ENCODE assay signal across 9 cellular contexts in genomic region chr11:65894034-65894591, GRCh38. TPM values are rescaled to one million over a fixed set of nuclear protein-coding genes. Genes with fewer than 3 reads are reported as not detected.
A peak's percentile ranks its signal among the peaks of the same experiment; 100 is the strongest.
DNase-seq lines count a peak whose midpoint lies in the region; ATAC-seq and TF ChIP-seq lines count a peak whose summit lies in the region.
"Had no signal": no experiment of that assay in that cellular context is flagged by ENCODE, and none has a peak within 500 bp of the region (broad histone marks: within the 10 kb centered on the region; RNA-seq: fewer than 3 reads in every experiment).

No MANE protein-coding gene starts in this region.

- H3K23ac ChIP-seq in mesenchymal stem cell (ENCODE audit: low read length in 2 of 2) = no peak overlapping the region

- H3K4me3 Mint-ChIP-seq in activated naive CD8-positive, alpha-beta T cell treated with anti-CD3 and anti-CD28 coated beads, Interleukin-2, amount 10 ng/mL, durations not matched to agents 7 days and 5 days = peak overlapping the region; percentile 88

- peak overlapping the region in 1 of 2 experiments; percentile 21 for H2BK12ac ChIP-seq in mesenchymal stem cell (ENCODE audit: low read length in 2 of 2)

- H2AK5ac ChIP-seq in mesenchymal stem cell (ENCODE audit: low read length, severe bottlenecking) = peak overlapping the region; percentile 63

- no peak overlapping the region for H3K14ac ChIP-seq in mesenchymal stem cell (ENCODE audit: low read length in 2 of 2)

- H2BK120ac ChIP-seq in mesenchymal stem cell (ENCODE audit: low read depth, low read length) = no peak overlapping the region

- peaks cover 2% of the 10 kb centered on the region for H3K36me3 Mint-ChIP-seq in activated naive CD8-positive, alpha-beta T cell treated with anti-CD3 and anti-CD28 coated beads, Interleukin-2, amount 10 ng/mL, durations not matched to agents 7 days and 5 days

- H3K4me3 ChIP-seq in AG04449 (ENCODE audit: low read depth, low read length) = peak overlapping the region; percentile 8; the same call in 1 of the 2 replicates
- H3K4me3 ChIP-seq in HL-60 (replicated peaks; ENCODE audit: insufficient read depth, low read length) = peak overlapping the region; percentile 30
- peak overlapping the region in 1 of 2 experiments; percentile 44 for H3K4me3 ChIP-seq in mesenchymal stem cell (ENCODE audit: insufficient read depth in 1 of 2, low read depth in 1 of 2, low read length in 2 of 2)

- no peak overlapping the region for H3K4me2 ChIP-seq in mesenchymal stem cell (ENCODE audit: low read length, poor library complexity, severe bottlenecking)

- H3K27ac ChIP-seq in HL-60 (replicated peaks) (peak overlapping the region; percentile 70), mesenchymal stem cell (ENCODE audit: low read length, poor library complexity, severe bottlenecking) (peak overlapping the region; percentile 15)

- H2BK15ac ChIP-seq in mesenchymal stem cell (ENCODE audit: low read depth, poor library complexity, severe bottlenecking) = no peak overlapping the region

- H3K79me1 ChIP-seq in mesenchymal stem cell (replicated peaks; ENCODE audit: low read length, poor library complexity, severe bottlenecking) = peaks cover 2% of the 10 kb centered on the region

- H3K27me3 ChIP-seq in HL-60 (ENCODE audit: insufficient read depth, poor library complexity, severe bottlenecking) (no peaks in the 10 kb centered on the region), mesenchymal stem cell (ENCODE audit: control insufficient read depth in 1 of 2, insufficient read depth in 1 of 2, low read length in 2 of 2) (no peaks in the 10 kb centered on the region)

- H3K9me3 Mint-ChIP-seq in activated naive CD8-positive, alpha-beta T cell treated with anti-CD3 and anti-CD28 coated beads, Interleukin-2, amount 10 ng/mL, durations not matched to agents 7 days and 5 days = no peaks in the 10 kb centered on the region

- H3K4ac ChIP-seq in mesenchymal stem cell (ENCODE audit: low read depth in 1 of 2, low read length in 2 of 2) = no peak overlapping the region

- peaks cover 49% of the 10 kb centered on the region for H3K4me1 ChIP-seq in mesenchymal stem cell (ENCODE audit: control insufficient read depth, insufficient read depth, low read depth, low read length)

- POLR2A ChIA-PET in AG04449 (lab: Yijun Ruan, JAX) = interaction anchor here (0.9 to 8.7 kb wide), 3 partner anchors 6 to 23 kb away, joined by 3 to 136 read pairs (median 127); partner anchors contain the start of genes C11orf68, DRAP1 and FOSL1
- POLR2A ChIA-PET in activated naive CD8-positive, alpha-beta T cell treated with anti-CD3 and anti-CD28 coated beads, Interleukin-2, amount 10 ng/mL, durations not matched to agents 7 days and 5 days (lab: Charles Lee) = interaction anchor here (0.6 to 12.3 kb wide), 13 partner anchors 9 to 701 kb away, joined by 3 to 304 read pairs (median 5); partner anchors contain the start of genes C11orf68, CFL1, CTSW and MUS81

- H4K91ac ChIP-seq in mesenchymal stem cell (ENCODE audit: low read length) = peak overlapping the region; percentile 49

- TF ChIP-seq CTCF in AG04449 (IDR thresholded peaks at IDR 0.05; ENCODE audit: insufficient read depth, low read length, missing control alignments) (no peak), HL-60 (IDR thresholded peaks at IDR 0.05; ENCODE audit: insufficient read depth, low read length) (no peak)

- H3K27ac Mint-ChIP-seq in activated naive CD8-positive, alpha-beta T cell treated with anti-CD3 and anti-CD28 coated beads, Interleukin-2, amount 10 ng/mL, durations not matched to agents 7 days and 5 days = peak overlapping the region; percentile 95

- peak overlapping the region; percentile 94 for H3K9ac ChIP-seq in mesenchymal stem cell (ENCODE audit: low read length)

- peaks cover 43% of the 10 kb centered on the region for H3K4me1 Mint-ChIP-seq in activated naive CD8-positive, alpha-beta T cell treated with anti-CD3 and anti-CD28 coated beads, Interleukin-2, amount 10 ng/mL, durations not matched to agents 7 days and 5 days

- peaks cover 50 to 57% of the 10 kb centered on the region in 2 experiments for H3K36me3 ChIP-seq in mesenchymal stem cell (ENCODE audit: control insufficient read depth in 1 of 2, insufficient read depth in 2 of 2, low read depth in 1 of 2, low read length in 2 of 2)

- no peaks in the 10 kb centered on the region for H3K9me3 ChIP-seq in mesenchymal stem cell (ENCODE audit: control insufficient read depth, low read length)

- WGBS in mesenchymal stem cell = 89% methylated on average over 16 of the region's 16 CpGs

- DNase-seq in AG04449 (ENCODE audit: low read depth, low spot score) = no peak
- DNase-seq in HL-60 (ENCODE audit: low read depth in 1 of 2, low spot score in 1 of 2) = peak in 1 of 2 experiments; percentile 69
- peak; percentile 69 for DNase-seq in activated naive CD8-positive, alpha-beta T cell treated with anti-CD3 and anti-CD28 coated beads, Interleukin-2, amount 10 ng/mL, durations not matched to agents 7 days and 5 days
- DNase-seq in mesenchymal stem cell = no peak
- no peak for DNase-seq in cerebellum (ENCODE audit: low spot score)
- no peak for DNase-seq in COR-L47 (lab: John Stamatoyannopoulos, UW)
- DNase-seq: stimulated activated CD4-positive, alpha-beta T cell treated with anti-CD3 and anti-CD28 coated beads, Interleukin-4, amount 100 ng/mL, for 1 hour had no signal

- peak overlapping the region; percentile 76 for H4K8ac ChIP-seq in mesenchymal stem cell (ENCODE audit: low read length)

- no peaks in the 10 kb centered on the region for H3K27me3 Mint-ChIP-seq in activated naive CD8-positive, alpha-beta T cell treated with anti-CD3 and anti-CD28 coated beads, Interleukin-2, amount 10 ng/mL, durations not matched to agents 7 days and 5 days

- no peak overlapping the region for H2BK5ac ChIP-seq in mesenchymal stem cell (ENCODE audit: low read depth, low read length, poor library complexity, severe bottlenecking)

- CTCF ChIA-PET in AG04449 (lab: Yijun Ruan, JAX) = interaction anchor here (1.2 to 33.3 kb wide), 6 partner anchors 9 to 85 kb away, joined by 3 to 1090 read pairs (median 10); partner anchors contain the start of genes FOSL1 and SART1

- no peak overlapping the region for H2AFZ ChIP-seq in mesenchymal stem cell (ENCODE audit: low read depth, low read length)

- no peak overlapping the region for H3K18ac ChIP-seq in mesenchymal stem cell (ENCODE audit: low read depth in 1 of 2, low read length in 2 of 2)

- ATAC-seq in activated naive CD8-positive, alpha-beta T cell treated with anti-CD3 and anti-CD28 coated beads, Interleukin-2, amount 10 ng/mL, durations not matched to agents 7 days and 5 days (ENCODE audit: low read depth) = no peak
- ATAC-seq in HG02588 (IDR thresholded peaks at IDR 0.05; ENCODE audit: unreplicated experiment) (no peak), HG02678 (IDR thresholded peaks at IDR 0.05; ENCODE audit: unreplicated experiment) (no peak)

RNA-seq across cellular contexts. Expression of gene CCDC85B, which starts 3.6 kb away (rescaled TPM):
- total RNA-seq in activated naive CD8-positive, alpha-beta T cell treated with anti-CD3 and anti-CD28 coated beads, Interleukin-2, amount 10 ng/mL, durations not matched to agents 7 days and 5 days = 10 to 100 TPM; 59.8 to 66.3 TPM
- polyA plus RNA-seq in mesenchymal stem cell (2013, experiment 1 of 2) = 16.4 TPM
- polyA plus RNA-seq in mesenchymal stem cell (2013, experiment 2 of 2) = 16.3 TPM
- 6.3 TPM for total RNA-seq in cerebellum

RNA-seq across cellular contexts. Expression of gene FIBP, which starts 5.8 kb away (rescaled TPM):
- 10 to 100 TPM; 78.2 to 82.9 TPM for total RNA-seq in activated naive CD8-positive, alpha-beta T cell treated with anti-CD3 and anti-CD28 coated beads, Interleukin-2, amount 10 ng/mL, durations not matched to agents 7 days and 5 days
- 105 TPM for polyA plus RNA-seq in mesenchymal stem cell (2013, experiment 1 of 2)
- polyA plus RNA-seq in mesenchymal stem cell (2013, experiment 2 of 2) = 106 TPM
- 73.7 TPM for total RNA-seq in cerebellum

RNA-seq across cellular contexts. Expression of gene FOSL1, which starts 6.1 kb away (rescaled TPM):
- 1 to 10 TPM; 1.9 to 2.0 TPM for total RNA-seq in activated naive CD8-positive, alpha-beta T cell treated with anti-CD3 and anti-CD28 coated beads, Interleukin-2, amount 10 ng/mL, durations not matched to agents 7 days and 5 days
- 40.2 TPM for polyA plus RNA-seq in mesenchymal stem cell (2013, experiment 1 of 2)
- polyA plus RNA-seq in mesenchymal stem cell (2013, experiment 2 of 2) = 38.9 TPM
- not detected for total RNA-seq in cerebellum

RNA-seq across cellular contexts. Expression of gene CTSW, which starts 14.5 kb away (rescaled TPM):
- 100 to 1,000 TPM; 161 to 175 TPM for total RNA-seq in activated naive CD8-positive, alpha-beta T cell treated with anti-CD3 and anti-CD28 coated beads, Interleukin-2, amount 10 ng/mL, durations not matched to agents 7 days and 5 days
- polyA plus RNA-seq in mesenchymal stem cell (2013, experiment 1 of 2) = 0.11 TPM
- not detected for polyA plus RNA-seq in mesenchymal stem cell (2013, experiment 2 of 2)
- not detected for total RNA-seq in cerebellum

RNA-seq across cellular contexts. Expression of gene EFEMP2, which starts 21.5 kb away (rescaled TPM):
- total RNA-seq in activated naive CD8-positive, alpha-beta T cell treated with anti-CD3 and anti-CD28 coated beads, Interleukin-2, amount 10 ng/mL, durations not matched to agents 7 days and 5 days = 10 to 100 TPM; 15.3 to 20.0 TPM
- polyA plus RNA-seq in mesenchymal stem cell (2013, experiment 1 of 2) = 306 TPM
- polyA plus RNA-seq in mesenchymal stem cell (2013, experiment 2 of 2) = 314 TPM
- total RNA-seq in cerebellum = 4.9 TPM
